In genomic region chr1:40774266-40774998, GRCh38 we compare ENCODE assay signal across 8 cellular contexts. TPM values are rescaled to one million over a fixed set of nuclear protein-coding genes. Genes with fewer than 3 reads are reported as not detected.
DNase-seq lines count a peak whose midpoint lies in the region; ATAC-seq, FAIRE-seq and TF ChIP-seq lines count a peak whose summit lies in the region.

No MANE protein-coding gene starts in this region.

- H3K27me3 ChIP-seq in HAP-1 (ENCODE audit: low read depth) = no peaks in the 10 kb centered on the region
- H3K27me3 ChIP-seq in adrenal gland = no peaks in the 10 kb centered on the region

- 28 to 63% (median 40%) methylated on average over 2 to 3 of the region's 3 CpGs for WGBS in adrenal gland, 4 donors

- FAIRE-seq in kidney (lab: Jason Lieb, UNC) = no peak

- H3K27ac ChIP-seq in adrenal gland = no peak overlapping the region
- H3K27ac ChIP-seq in kidney (ENCODE audit: low read depth in 2 of 2, low read length in 2 of 2) = no peak overlapping the region

- H3K9me3 ChIP-seq in HAP-1 (peaks cover 2% of the 10 kb centered on the region; the same call in 1 of the 2 replicates), adrenal gland (replicated peaks in 1 of 3) (no peaks in the 10 kb centered on the region), kidney (ENCODE audit: control insufficient read depth in 1 of 2, low read length in 2 of 2) (no peaks in the 10 kb centered on the region)

- H3K36me3 ChIP-seq in HAP-1 (replicated peaks) (peaks cover 17% of the 10 kb centered on the region), adrenal gland (replicated peaks in 1 of 2) (peaks cover 0 to 25% of the 10 kb centered on the region in 2 donors), kidney (ENCODE audit: control insufficient read depth in 1 of 2, insufficient read depth in 2 of 2, low read length in 2 of 2) (peaks cover 16 to 17% of the 10 kb centered on the region in 2 donors)

- no peak overlapping the region for H3K9ac ChIP-seq in kidney (ENCODE audit: low read length in 2 of 2)

- in situ Hi-C loops in HAP-1 (cut with MboI; ENCODE audit: low sequenced_read_pairs) = no loop called here

- no peak for DNase-seq in AG09319 (ENCODE audit: extremely low read depth, low read depth)
- DNase-seq in HAP-1 (ENCODE audit: low spot score in 2 of 2) = peak; percentile 24 to 81
- DNase-seq in T-helper 1 cell = peak; percentile 28 to 59 (median 46)
- DNase-seq in adrenal gland = peak in 6 of 7 donors; percentile 41 to 75 (median 54)
- DNase-seq in kidney = no peak
- peak; percentile 58 for DNase-seq in stimulated activated CD4-positive, alpha-beta T cell treated with anti-CD3 and anti-CD28 coated beads, Interleukin-4, amount 100 ng/mL, for 48 hours (ENCODE audit: low read depth in 2 of 2)
- no peak for DNase-seq in NCI-H524 treated with DMSO at 0.1 percent for 48 hours (lab: John Stamatoyannopoulos, UW)

- intact Hi-C loops in adrenal gland (cut with DNase I) = loop anchor here in 1 of 2 donors (5.0 kb wide), 1 partner anchor 73 kb away; no protein-coding TSS in a partner anchor
- intact Hi-C loops in kidney (cut with DNase I) = no loop called here

- ATAC-seq in GM19463 (IDR thresholded peaks at IDR 0.05; ENCODE audit: unreplicated experiment) = no peak

- TF ChIP-seq POLR2A in adrenal gland (IDR thresholded peaks at IDR 0.05) = no peak

- H3K4me3 ChIP-seq in HAP-1 (no peak overlapping the region), adrenal gland (no peak overlapping the region), kidney (ENCODE audit: low read length in 2 of 2) (no peak overlapping the region)

- peak; percentile 61 for TF ChIP-seq CTCF in AG09319 (IDR thresholded peaks at IDR 0.05; ENCODE audit: low read depth, low read length)
- TF ChIP-seq CTCF in adrenal gland (IDR thresholded peaks at IDR 0.05) = peak; percentile 45 to 74 (median 58)
- peak; percentile 79 for TF ChIP-seq CTCF in kidney (IDR thresholded peaks at IDR 0.05; ENCODE audit: borderline replicate concordance, extremely low read depth, insufficient read depth)

- H3K4me1 ChIP-seq in HAP-1 = no peaks in the 10 kb centered on the region
- no peaks in the 10 kb centered on the region for H3K4me1 ChIP-seq in adrenal gland (replicated peaks in 1 of 2)
- H3K4me1 ChIP-seq in kidney (ENCODE audit: control insufficient read depth in 1 of 2, insufficient read depth in 1 of 2, low read depth in 1 of 2, low read length in 2 of 2) = no peaks in the 10 kb centered on the region

RNA-seq across cellular contexts. Expression of gene KCNQ4, which starts 9.2 kb away (rescaled TPM):
- total RNA-seq in adrenal gland = under 1 TPM in 6 of 8 donors, not detected in 2; 0.24 to 0.42 (median 0.29) TPM
- 1 to 10 TPM in 1 of 3 donors, under 1 TPM in 2; 0.16 to 1.0 (median 0.61) TPM for polyA plus RNA-seq in adrenal gland
- total RNA-seq in kidney = 1.2 TPM
- 0.65 TPM for polyA plus RNA-seq in kidney (ENCODE audit: insufficient read depth, low read depth, low replicate concordance)

Comparison
In these comparisons a context has a peak if more than half of its experiments do, and no peak if none do; other contexts are left out.
1. DNase-seq: peak in HAP-1 (2 of 2), T-helper 1 cell (5 of 5), adrenal gland (6 of 7) and stimulated activated CD4-positive, alpha-beta T cell treated with anti-CD3 and anti-CD28 coated beads, Interleukin-4, amount 100 ng/mL, for 48 hours (2 of 2); none in AG09319 (single experiment), kidney (single experiment) and NCI-H524 treated with DMSO at 0.1 percent for 48 hours (single experiment).
2. Peak in every context shown above with its lines, with median percentiles within 50 percentile points of each other: CTCF ChIP-seq.